In the genomic region with DNA sequence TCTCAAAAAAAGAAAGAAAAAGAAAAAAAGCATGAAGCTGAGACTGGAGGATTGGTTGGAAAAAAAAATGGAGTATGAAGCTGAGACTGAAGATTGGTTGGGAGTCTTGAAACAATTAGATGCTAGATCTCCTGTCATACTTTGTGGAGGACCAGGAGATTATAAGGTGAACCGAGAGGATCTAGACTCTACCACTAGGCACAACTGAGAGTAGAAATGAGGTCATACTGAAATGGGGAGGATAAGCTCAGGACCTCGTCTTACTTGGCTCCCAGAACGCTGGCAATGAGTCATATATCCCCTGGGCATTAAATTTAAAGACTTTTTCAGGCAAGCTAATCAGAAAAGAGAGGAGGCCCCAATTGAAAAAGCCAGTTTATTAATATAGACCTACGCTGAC, we compare ENCODE assay signal across 11 cellular contexts. TPM values are rescaled to one million over a fixed set of nuclear protein-coding genes. Genes with fewer than 3 reads are reported as not detected.
DNase-seq lines count a peak whose midpoint lies in the region; ATAC-seq, FAIRE-seq and TF ChIP-seq lines count a peak whose summit lies in the region.
"Had no signal": no experiment of that assay in that cellular context is flagged by ENCODE, and none has a peak within 500 bp of the region (broad histone marks: within the 10 kb centered on the region; RNA-seq: fewer than 3 reads in every experiment).

No MANE protein-coding gene starts in this region.

- no peak for TF ChIP-seq RAD21 in A549 (conservative IDR thresholded peaks at IDR 0.05 in 1 of 2, IDR thresholded peaks at IDR 0.05 in 1 of 2)

- WGBS in A549 (ENCODE audit: missing lambda C conversion rate) = 48% methylated on average over 4 of the region's 4 CpGs
- WGBS in aorta, 2 donors = 30 to 35% methylated on average over 4 of the region's 4 CpGs
- 77 to 88% methylated on average over 4 of the region's 4 CpGs for WGBS in upper lobe of left lung, 2 donors

- no peaks in the 10 kb centered on the region for H3K9me3 Mint-ChIP-seq in activated T-helper 1 cell treated with anti-CD3 and anti-CD28 coated beads, Interleukin-12 subunit alpha, Interleukin-12 subunit beta, Interleukin-2, Interleukin-4 antibody, amounts not matched to agents 30 ng/mL and 10 ng/mL and 1 ng/mL, durations not matched to agents 14 hours and 24 hours and 36 hours

- H3K4me1 Mint-ChIP-seq in activated T-helper 1 cell treated with anti-CD3 and anti-CD28 coated beads, Interleukin-12 subunit alpha, Interleukin-12 subunit beta, Interleukin-2, Interleukin-4 antibody, amounts not matched to agents 30 ng/mL and 10 ng/mL and 1 ng/mL, durations not matched to agents 14 hours and 24 hours and 36 hours (ENCODE audit: low read depth) = peaks cover 48% of the 10 kb centered on the region

- H3K9me3 ChIP-seq in A549 (no peaks in the 10 kb centered on the region), aorta (ENCODE audit: control insufficient read depth, low read length) (no peaks in the 10 kb centered on the region), upper lobe of left lung (no peaks in the 10 kb centered on the region)
- H3K9me3 ChIP-seq: lower lobe of right lung had no signal

- DNase-seq in A549 (ENCODE audit: low read depth in 1 of 2, low spot score in 1 of 2) = peak; percentile 13 to 35
- DNase-seq in GM19238 (ENCODE audit: insufficient read length, low spot score) = peak; percentile 5
- DNase-seq in NB4 (ENCODE audit: low read depth) = peak; percentile 90
- peak; percentile 88 for DNase-seq in fibroblast of peridontal ligament (ENCODE audit: extremely low read depth)
- DNase-seq in aorta = no peak
- DNase-seq in upper lobe of left lung = no peak
- no peak for DNase-seq in activated T-helper 1 cell treated with anti-CD3 and anti-CD28 coated beads, Interleukin-12 subunit alpha, Interleukin-12 subunit beta, Interleukin-2, Interleukin-4 antibody, amounts not matched to agents 30 ng/mL and 10 ng/mL and 1 ng/mL, durations not matched to agents 14 hours and 24 hours and 36 hours (ENCODE audit: low spot score)
- DNase-seq in AML-193 (lab: John Stamatoyannopoulos, UW) = no peak
- DNase-seq: activated gamma-delta T cell treated with Interleukin-2 at 50 U/mL for 16 hours, DMS153, lower lobe of right lung had no signal

- POLR2A ChIA-PET in A549 (lab: Yijun Ruan, JAX) = interaction anchor here (0.6 kb wide), 1 partner anchor 33 kb away, joined by 3 read pairs; no protein-coding TSS in a partner anchor

- TF ChIP-seq POLR2A in A549 (IDR thresholded peaks at IDR 0.05; ENCODE audit: low read length) (no peak), NB4 (IDR thresholded peaks at IDR 0.05; ENCODE audit: extremely low read depth, insufficient read length) (no peak), upper lobe of left lung (IDR thresholded peaks at IDR 0.05) (no peak)

- FAIRE-seq in A549 (lab: Jason Lieb, UNC) = no peak

- H3K4me3 ChIP-seq in A549 (no peak overlapping the region), NB4 (ENCODE audit: low read depth, low read length) (no peak overlapping the region), aorta (ENCODE audit: low read length in 2 of 2) (no peak overlapping the region), upper lobe of left lung (no peak overlapping the region)
- H3K4me3 ChIP-seq: lower lobe of right lung had no signal

- no peaks in the 10 kb centered on the region for H3K27me3 Mint-ChIP-seq in activated T-helper 1 cell treated with anti-CD3 and anti-CD28 coated beads, Interleukin-12 subunit alpha, Interleukin-12 subunit beta, Interleukin-2, Interleukin-4 antibody, amounts not matched to agents 30 ng/mL and 10 ng/mL and 1 ng/mL, durations not matched to agents 14 hours and 24 hours and 36 hours (ENCODE audit: insufficient read depth)

- no peaks in the 10 kb centered on the region for H3K36me3 ChIP-seq in aorta (ENCODE audit: control insufficient read depth in 1 of 2, insufficient read depth in 2 of 2, low read length in 1 of 2)
- H3K36me3 ChIP-seq in upper lobe of left lung = peaks cover 0 to 3% (median 0%) of the 10 kb centered on the region in 4 donors
- H3K36me3 ChIP-seq: lower lobe of right lung had no signal

- H3K27ac Mint-ChIP-seq in activated T-helper 1 cell treated with anti-CD3 and anti-CD28 coated beads, Interleukin-12 subunit alpha, Interleukin-12 subunit beta, Interleukin-2, Interleukin-4 antibody, amounts not matched to agents 30 ng/mL and 10 ng/mL and 1 ng/mL, durations not matched to agents 14 hours and 24 hours and 36 hours = no peak overlapping the region

- H3K27ac ChIP-seq in A549 (no peak overlapping the region), aorta (ENCODE audit: low read depth in 1 of 2, low read length in 2 of 2) (no peak overlapping the region), upper lobe of left lung (no peak overlapping the region)
- H3K27ac ChIP-seq: lower lobe of right lung had no signal

- TF ChIP-seq CTCF in A549 (IDR thresholded peaks at IDR 0.05) = no peak
- no peak for TF ChIP-seq CTCF in NB4 (IDR thresholded peaks at IDR 0.05; ENCODE audit: low read depth, low read length)
- no peak for TF ChIP-seq CTCF in upper lobe of left lung (IDR thresholded peaks at IDR 0.05)

- H3K4me3 Mint-ChIP-seq in activated T-helper 1 cell treated with anti-CD3 and anti-CD28 coated beads, Interleukin-12 subunit alpha, Interleukin-12 subunit beta, Interleukin-2, Interleukin-4 antibody, amounts not matched to agents 30 ng/mL and 10 ng/mL and 1 ng/mL, durations not matched to agents 14 hours and 24 hours and 36 hours = no peak overlapping the region

- H3K4me1 ChIP-seq in A549 (peaks cover 41% of the 10 kb centered on the region), aorta (ENCODE audit: control insufficient read depth in 1 of 2, insufficient read depth in 2 of 2, low read length in 2 of 2) (peaks cover 0 to 8% of the 10 kb centered on the region in 2 donors), upper lobe of left lung (peaks cover 11 to 36% (median 24%) of the 10 kb centered on the region in 4 donors)

- intact Hi-C loops in aorta (cut with DNase I) = loop anchor here in 1 of 2 donors (10.0 kb wide), 1 partner anchor 252 kb away; no protein-coding TSS in a partner anchor
- intact Hi-C loops in activated T-helper 1 cell treated with anti-CD3 and anti-CD28 coated beads, Interleukin-12 subunit alpha, Interleukin-12 subunit beta, Interleukin-2, Interleukin-4 antibody, amounts not matched to agents 30 ng/mL and 10 ng/mL and 1 ng/mL, durations not matched to agents 14 hours and 24 hours and 36 hours (cut with micrococcal nuclease) = no loop called here

- H3K36me3 Mint-ChIP-seq in activated T-helper 1 cell treated with anti-CD3 and anti-CD28 coated beads, Interleukin-12 subunit alpha, Interleukin-12 subunit beta, Interleukin-2, Interleukin-4 antibody, amounts not matched to agents 30 ng/mL and 10 ng/mL and 1 ng/mL, durations not matched to agents 14 hours and 24 hours and 36 hours (ENCODE audit: low read depth) = peaks cover 13% of the 10 kb centered on the region

- no peak for TF ChIP-seq EP300 in A549 (IDR thresholded peaks at IDR 0.05)
- TF ChIP-seq EP300 in upper lobe of left lung (IDR thresholded peaks at IDR 0.05) = no peak

- no peak for ATAC-seq in A549
- ATAC-seq in aorta (ENCODE audit: low FRiP score) = no peak
- no peak for ATAC-seq in upper lobe of left lung (ENCODE audit: low FRiP score in 2 of 2)
- ATAC-seq: lower lobe of right lung had no signal

- peak overlapping the region; percentile 29; the same call in 1 of the 3 replicates for H3K4me2 ChIP-seq in A549

- no peaks in the 10 kb centered on the region for H3K27me3 ChIP-seq in aorta (ENCODE audit: control insufficient read depth in 1 of 2, insufficient read depth in 2 of 2, low read length in 1 of 2)
- no peaks in the 10 kb centered on the region for H3K27me3 ChIP-seq in upper lobe of left lung

- CTCF ChIA-PET in A549 (lab: Yijun Ruan, JAX) = interaction anchor here (0.8 to 2.9 kb wide), 5 partner anchors 14 to 265 kb away, joined by 3 to 10 read pairs (median 6); partner anchors contain the start of gene CASP10

TF ChIP-seq in A549, 52 proteins besides CTCF, POLR2A, EP300 and RAD21:
- no peak for TF ChIP-seq NR3C1 (IDR thresholded peaks at IDR 0.05)
- no peak for TF ChIP-seq RARB (CRISPR knock-in tag; IDR thresholded peaks at IDR 0.05)
- no peak for TF ChIP-seq RCOR1 (IDR thresholded peaks at IDR 0.05; ENCODE audit: low read depth, low read length)
- TF ChIP-seq MYC (IDR thresholded peaks at IDR 0.05; ENCODE audit: borderline replicate concordance, low read length) = no peak
- no peak for TF ChIP-seq CHD4 (IDR thresholded peaks at IDR 0.05; ENCODE audit: borderline replicate concordance)
- TF ChIP-seq FOSL2 (IDR thresholded peaks at IDR 0.05) = no peak
- peak; percentile 39; the same call in 1 of the 2 replicates for TF ChIP-seq FOSL2 (CRISPR knock-in tag; IDR thresholded peaks at IDR 0.05)
- TF ChIP-seq SREBF2 (IDR thresholded peaks at IDR 0.05) = no peak
- TF ChIP-seq, protein P1, sequence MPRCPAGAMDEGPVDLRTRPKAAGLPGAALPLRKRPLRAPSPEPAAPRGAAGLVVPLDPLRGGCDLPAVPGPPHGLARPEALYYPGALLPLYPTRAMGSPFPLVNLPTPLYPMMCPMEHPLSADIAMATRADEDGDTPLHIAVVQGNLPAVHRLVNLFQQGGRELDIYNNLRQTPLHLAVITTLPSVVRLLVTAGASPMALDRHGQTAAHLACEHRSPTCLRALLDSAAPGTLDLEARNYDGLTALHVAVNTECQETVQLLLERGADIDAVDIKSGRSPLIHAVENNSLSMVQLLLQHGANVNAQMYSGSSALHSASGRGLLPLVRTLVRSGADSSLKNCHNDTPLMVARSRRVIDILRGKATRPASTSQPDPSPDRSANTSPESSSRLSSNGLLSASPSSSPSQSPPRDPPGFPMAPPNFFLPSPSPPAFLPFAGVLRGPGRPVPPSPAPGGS (IDR thresholded peaks at IDR 0.05) = no peak

RNA-seq across cellular contexts. Expression of gene ORC2, which starts 3.3 kb away (rescaled TPM):
- polyA plus RNA-seq in A549 (2011; rRNA removed) = 20.9 and 23.3 TPM in 2 replicates
- polyA plus RNA-seq in A549 (2012; cell fraction: cytosol; rRNA removed) = 3.5 and 4.1 TPM in 2 replicates
- polyA plus RNA-seq in A549 (2012; cell fraction: nucleus; rRNA removed) = 3.7 and 6.4 TPM in 2 replicates
- 20.7 to 24.5 TPM (median 22.9 TPM) in 3 replicates for polyA plus RNA-seq in A549 (2017; fragmentation: RNase III; extraction: RNeasy Plus Mini Kit Qiagen cat#74134 plus additional on column Dnase treatment)
- 8.7 and 9.1 TPM in 2 replicates for polyA minus RNA-seq in A549 (2011; rRNA and poly(A)+ RNA removed)
- 10 to 100 TPM; 28.8 to 35.6 TPM for total RNA-seq in aorta
- polyA plus RNA-seq in aorta = 10 to 100 TPM in 1 of 2 donors, 1 to 10 TPM in 1; 5.6 to 11.9 TPM
- 10 to 100 TPM; 14.1 to 31.4 (median 23.8) TPM for total RNA-seq in upper lobe of left lung
- 63.1 and 63.3 TPM in 2 replicates for total RNA-seq in activated T-helper 1 cell treated with anti-CD3 and anti-CD28 coated beads, Interleukin-12 subunit alpha, Interleukin-12 subunit beta, Interleukin-2, Interleukin-4 antibody, amounts not matched to agents 30 ng/mL and 10 ng/mL and 1 ng/mL, durations not matched to agents 14 hours and 24 hours and 36 hours

Comparison
In these comparisons a context has a peak if more than half of its experiments do, and no peak if none do; other contexts are left out.
1. DNase-seq: peak in A549 (2 of 2), GM19238 (single experiment), NB4 (single experiment) and fibroblast of peridontal ligament (single experiment); none in aorta (0 of 2), upper lobe of left lung (0 of 2), activated T-helper 1 cell treated with anti-CD3 and anti-CD28 coated beads, Interleukin-12 subunit alpha, Interleukin-12 subunit beta, Interleukin-2, Interleukin-4 antibody, amounts not matched to agents 30 ng/mL and 10 ng/mL and 1 ng/mL, durations not matched to agents 14 hours and 24 hours and 36 hours (single experiment) and AML-193 (0 of 2).